32 cellular contexts compared by ENCODE assay signal in the genomic region with DNA sequence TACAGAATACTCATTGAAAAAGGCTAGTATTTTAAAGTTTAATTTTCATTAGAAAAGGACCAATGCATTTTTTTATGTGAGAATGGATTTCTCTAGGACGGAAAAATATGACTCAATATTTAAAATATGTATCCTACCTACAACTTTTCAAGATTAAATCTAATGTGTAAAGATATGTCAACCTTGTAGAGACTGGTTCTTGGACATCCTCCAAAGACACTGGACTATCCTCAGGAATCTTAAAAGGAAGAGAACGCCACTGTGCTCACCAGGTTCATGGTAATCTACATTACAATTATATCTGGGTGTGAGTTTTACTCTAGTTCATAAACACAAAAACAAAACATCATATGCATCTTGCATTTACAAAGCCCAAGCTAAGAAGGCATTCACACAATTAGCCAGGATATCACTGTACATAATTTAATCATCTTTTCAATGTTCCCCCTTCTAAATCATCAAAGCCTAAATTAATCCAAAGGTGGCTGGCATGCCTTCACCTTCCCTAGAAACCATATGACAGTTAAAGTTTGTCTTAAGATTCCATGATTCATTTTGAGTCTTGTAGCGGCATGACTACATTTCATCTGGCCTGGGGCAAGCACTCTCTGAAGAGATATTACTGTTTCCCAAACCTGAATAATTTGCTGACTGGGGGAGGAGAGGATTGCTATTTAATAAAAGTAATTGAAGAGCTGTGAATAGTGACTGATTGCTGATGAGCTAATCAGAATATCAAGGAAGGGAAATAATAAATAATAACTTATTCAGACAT. TPM values are rescaled to one million over a fixed set of nuclear protein-coding genes. Genes with fewer than 3 reads are reported as not detected.
DNase-seq lines count a peak whose midpoint lies in the region; ATAC-seq, FAIRE-seq and TF ChIP-seq lines count a peak whose summit lies in the region.
"Had no signal": no experiment of that assay in that cellular context is flagged by ENCODE, and none has a peak within 500 bp of the region (broad histone marks: within the 10 kb centered on the region; RNA-seq: fewer than 3 reads in every experiment).

No MANE protein-coding gene starts in this region.

- in situ Hi-C loops in HepG2 (cut with HindIII; ENCODE audit: extremely low pct_ligation_motif_present, low pct_unique_long_range_greater_than_20kb), result no loop called here

- TF ChIP-seq RAD21 in HepG2 (CRISPR knock-in tag; IDR thresholded peaks at IDR 0.05), result no peak
- TF ChIP-seq RAD21 in SK-N-SH (IDR thresholded peaks at IDR 0.05; ENCODE audit: low read length), result no peak

- peaks cover 5% of the 10 kb centered on the region for H3K9me3 Mint-ChIP-seq in type B pancreatic cell
- H3K9me3 Mint-ChIP-seq: activated naive CD8-positive, alpha-beta T cell treated with anti-CD3 and anti-CD28 coated beads, Interleukin-2, amount 50 U/mL, for 24 hours; central memory CD8-positive, alpha-beta T cell; dendritic cell treated with granulocyte-macrophage colony-stimulating factor and Interleukin-4, amounts not matched to agents 40 ng/mL and 50 ng/mL, for 4 days; memory B cell; nephron progenitor cell; stimulated activated naive CD8-positive, alpha-beta T cell treated with anti-CD3 and anti-CD28 coated beads, Interleukin-15, Interleukin-2, amounts not matched to agents 100 ng/mL and 50 ng/mL, for 24 hours; T-helper 1 cell treated with Interleukin-12 subunit alpha and Interleukin-12 subunit beta and Interleukin-4 antibody, amounts not matched to agents 30 μg/mL and 1 μg/mL, for 36 hours had no signal

- H3K4me1 ChIP-seq in HepG2 (ENCODE audit: insufficient read depth, low read length), result peaks cover 97% of the 10 kb centered on the region
- H3K4me1 ChIP-seq in right lobe of liver, result peaks cover 0 to 4% (median 0%) of the 10 kb centered on the region in 4 donors
- H3K4me1 ChIP-seq in SK-N-SH (ENCODE audit: control insufficient read depth in 1 of 2, insufficient read depth in 2 of 2, low read depth in 1 of 2, low read length in 1 of 2), result peaks cover 2 to 29% of the 10 kb centered on the region in 2 experiments; a peak in 2 of 4 replicates
- peaks cover 52% of the 10 kb centered on the region for H3K4me1 ChIP-seq in foreskin keratinocyte
- no peaks in the 10 kb centered on the region for H3K4me1 ChIP-seq in spleen
- H3K4me1 ChIP-seq: pancreas, testis, uterus had no signal

- WGBS in HepG2 (ENCODE audit: low lambda C conversion rate), result 97% methylated on average over 3 of the region's 3 CpGs
- 66% methylated on average over 3 of the region's 3 CpGs for WGBS in right lobe of liver (ENCODE audit: insufficient coverage, low coverage, low lambda C conversion rate, missing lambda C conversion rate)
- 41% methylated on average over 3 of the region's 3 CpGs for WGBS in SK-N-SH (ENCODE audit: low lambda C conversion rate)
- WGBS in spleen, 5 donors, result 87 to 95% (median 91%) methylated on average over 3 of the region's 3 CpGs

- CTCF ChIA-PET in HepG2 (lab: Yijun Ruan, JAX; ENCODE audit: low intra/inter-chr PET ratio, low total read pairs) (no interaction called here), SK-N-SH (lab: Yijun Ruan, JAX) (interaction anchor here (1.1 to 1.6 kb wide), 2 partner anchors 12 to 833 kb away, joined by 3 to 10 read pairs; a partner anchor contains a TSS)

- peaks cover 14% of the 10 kb centered on the region for H3K36me3 Mint-ChIP-seq in type B pancreatic cell
- H3K36me3 Mint-ChIP-seq: memory B cell had no signal

- H3K9ac ChIP-seq in HepG2 (ENCODE audit: insufficient read depth, low read depth, low read length), result 0 out of 2 replicates have a peak overlapping the region, but pooled peaks have one; percentile 3
- H3K9ac ChIP-seq in SK-N-SH, result no peak overlapping the region

- H3K9me2 ChIP-seq in SK-N-SH, result no peaks in the 10 kb centered on the region

- H3K79me2 ChIP-seq in HepG2 (ENCODE audit: insufficient read depth, low read length), result peaks cover 87% of the 10 kb centered on the region
- peaks cover 64% of the 10 kb centered on the region for H3K79me2 ChIP-seq in SK-N-SH (ENCODE audit: insufficient read depth)

- H3K36me3 ChIP-seq in HepG2 (replicated peaks in 1 of 2; ENCODE audit: control insufficient read depth in 1 of 2, insufficient read depth in 2 of 2, low read length in 2 of 2), result no peaks in the 10 kb centered on the region; a peak in 1 of 5 replicates
- H3K36me3 ChIP-seq in right lobe of liver, result no peaks in the 10 kb centered on the region
- H3K36me3 ChIP-seq in SK-N-SH (replicated peaks in 1 of 2; ENCODE audit: control insufficient read depth in 1 of 2, insufficient read depth in 2 of 2, low read length in 1 of 2), result peaks cover 3 to 4% of the 10 kb centered on the region in 2 experiments
- no peaks in the 10 kb centered on the region for H3K36me3 ChIP-seq in spleen
- H3K36me3 ChIP-seq: esophagus muscularis mucosa, pancreas, uterus had no signal

- H3K4me2 ChIP-seq in HepG2 (ENCODE audit: low read depth, low read length) (peak overlapping the region; percentile 33; the same call in 1 of the 2 replicates), SK-N-SH (no peak overlapping the region)
- H3K4me2 ChIP-seq: hepatocyte had no signal

- TF ChIP-seq CTCF in HepG2 (CRISPR knock-in tag; IDR thresholded peaks at IDR 0.05) (no peak), right lobe of liver (IDR thresholded peaks at IDR 0.05) (no peak), SK-N-SH (IDR thresholded peaks at IDR 0.05) (no peak), foreskin keratinocyte (conservative IDR thresholded peaks at IDR 0.05) (no peak), type B pancreatic cell (conservative IDR thresholded peaks at IDR 0.05) (no peak), spleen (IDR thresholded peaks at IDR 0.05 in 8 of 11, conservative IDR thresholded peaks at IDR 0.05 in 3 of 11) (no peak)

- H4K20me1 ChIP-seq in HepG2 (ENCODE audit: insufficient read depth, low read length), result no peaks in the 10 kb centered on the region
- H4K20me1 ChIP-seq in SK-N-SH (ENCODE audit: insufficient read depth), result peaks cover 6% of the 10 kb centered on the region; the same call in 1 of the 2 replicates

- H3K4me3 ChIP-seq in HepG2 (replicated peaks in 1 of 3; ENCODE audit: insufficient read depth in 1 of 3, low read depth in 2 of 3, low read length in 3 of 3) (no peak overlapping the region), right lobe of liver (no peak overlapping the region), SK-N-SH (ENCODE audit: low read depth in 2 of 2, low read length in 1 of 2) (no peak overlapping the region), spleen (no peak overlapping the region)
- H3K4me3 ChIP-seq: esophagus muscularis mucosa, hepatocyte, pancreas, SK-N-MC, testis, uterus had no signal

- ATAC-seq in HepG2 (no peak), right lobe of liver (no peak), foreskin keratinocyte (peak; percentile 96), HG02885 (IDR thresholded peaks at IDR 0.05; ENCODE audit: poor library complexity, unreplicated experiment) (no peak), GM21528 (IDR thresholded peaks at IDR 0.05; ENCODE audit: low FRiP score, unreplicated experiment) (no peak)
- ATAC-seq: activated naive CD8-positive, alpha-beta T cell treated with anti-CD3 and anti-CD28 coated beads, Interleukin-2, amount 50 U/mL, for 24 hours had no signal

- H3K27me3 ChIP-seq in HepG2 (ENCODE audit: control insufficient read depth in 1 of 2, insufficient read depth in 2 of 2, low read length in 2 of 2), result no peaks in the 10 kb centered on the region
- no peaks in the 10 kb centered on the region for H3K27me3 ChIP-seq in right lobe of liver
- no peaks in the 10 kb centered on the region for H3K27me3 ChIP-seq in SK-N-SH (ENCODE audit: insufficient read depth)
- no peaks in the 10 kb centered on the region for H3K27me3 ChIP-seq in foreskin keratinocyte
- H3K27me3 ChIP-seq in spleen (replicated peaks in 1 of 7), result peaks cover 0 to 14% (median 0%) of the 10 kb centered on the region in 7 donors
- H3K27me3 ChIP-seq: esophagus muscularis mucosa, hepatocyte, pancreas, testis, uterus had no signal

- POLR2A ChIA-PET in HepG2 (lab: Yijun Ruan, JAX), result interaction anchor here (1.8 to 2.1 kb wide), 2 partner anchors 12 to 14 kb away, joined by 3 to 9 read pairs; a partner anchor contains a TSS
- POLR2A ChIA-PET in SK-N-SH (lab: Yijun Ruan, JAX), result no interaction called here

- TF ChIP-seq POLR2A in HepG2 (IDR thresholded peaks at IDR 0.05; ENCODE audit: insufficient read depth in 1 of 2, low read depth in 2 of 2, low read length in 2 of 2) (no peak), right lobe of liver (IDR thresholded peaks at IDR 0.05) (no peak), spleen (IDR thresholded peaks at IDR 0.05) (no peak)

- peak overlapping the region; percentile 5 for H3K4me3 Mint-ChIP-seq in type B pancreatic cell
- H3K4me3 Mint-ChIP-seq: activated naive CD8-positive, alpha-beta T cell treated with anti-CD3 and anti-CD28 coated beads, Interleukin-2, amount 50 U/mL, for 24 hours; central memory CD8-positive, alpha-beta T cell; dendritic cell treated with granulocyte-macrophage colony-stimulating factor and Interleukin-4, amounts not matched to agents 40 ng/mL and 50 ng/mL, for 4 days; memory B cell; nephron progenitor cell; stimulated activated naive CD8-positive, alpha-beta T cell treated with anti-CD3 and anti-CD28 coated beads, Interleukin-15, Interleukin-2, amounts not matched to agents 100 ng/mL and 50 ng/mL, for 24 hours; T-helper 1 cell treated with Interleukin-12 subunit alpha and Interleukin-12 subunit beta and Interleukin-4 antibody, amounts not matched to agents 30 μg/mL and 1 μg/mL, for 36 hours had no signal

- H3K27ac ChIP-seq in HepG2 (ENCODE audit: extremely low read length, insufficient read depth, low read length) (peak overlapping the region; percentile 79), right lobe of liver (no peak overlapping the region), SK-N-SH (ENCODE audit: low read depth in 2 of 2, low read length in 1 of 2) (peak overlapping the region in 1 of 2 experiments; percentile 27; a peak in 3 of 4 replicates), foreskin keratinocyte (peak overlapping the region; percentile 75), spleen (no peak overlapping the region)
- H3K27ac ChIP-seq: C4-2B, esophagus muscularis mucosa, hepatocyte, pancreas, SK-N-MC, testis, uterus had no signal

- no peaks in the 10 kb centered on the region for H3K27me3 Mint-ChIP-seq in type B pancreatic cell

- intact Hi-C loops in HepG2 (cut with micrococcal nuclease; ENCODE audit: unreplicated experiment), result loop anchor here (1.0 to 5.0 kb wide), 2 partner anchors 20 to 82 kb away; no protein-coding TSS in a partner anchor
- intact Hi-C loops in right lobe of liver (cut with DNase I), result no loop called here
- intact Hi-C loops in spleen (cut with DNase I; ENCODE audit: low total_unique reads), result no loop called here

- H3K9me3 ChIP-seq in HepG2 (ENCODE audit: low read length), result no peaks in the 10 kb centered on the region
- H3K9me3 ChIP-seq in right lobe of liver, result no peaks in the 10 kb centered on the region
- H3K9me3 ChIP-seq in SK-N-SH, result no peaks in the 10 kb centered on the region
- no peaks in the 10 kb centered on the region for H3K9me3 ChIP-seq in spleen
- H3K9me3 ChIP-seq: esophagus muscularis mucosa, pancreas, testis, uterus had no signal

- H3K4me1 Mint-ChIP-seq in type B pancreatic cell (ENCODE audit: unreplicated experiment), result peaks cover 14% of the 10 kb centered on the region
- H3K4me1 Mint-ChIP-seq: activated naive CD8-positive, alpha-beta T cell treated with anti-CD3 and anti-CD28 coated beads, Interleukin-2, amount 50 U/mL, for 24 hours; central memory CD8-positive, alpha-beta T cell; memory B cell had no signal

- H3K27ac Mint-ChIP-seq in type B pancreatic cell, result peak overlapping the region; percentile 0
- H3K27ac Mint-ChIP-seq: activated naive CD8-positive, alpha-beta T cell treated with anti-CD3 and anti-CD28 coated beads, Interleukin-2, amount 50 U/mL, for 24 hours; dendritic cell treated with granulocyte-macrophage colony-stimulating factor and Interleukin-4, amounts not matched to agents 40 ng/mL and 50 ng/mL, for 4 days; memory B cell; nephron progenitor cell; stimulated activated naive CD8-positive, alpha-beta T cell treated with anti-CD3 and anti-CD28 coated beads, Interleukin-15, Interleukin-2, amounts not matched to agents 100 ng/mL and 50 ng/mL, for 24 hours; T-helper 1 cell treated with Interleukin-12 subunit alpha and Interleukin-12 subunit beta and Interleukin-4 antibody, amounts not matched to agents 30 μg/mL and 1 μg/mL, for 36 hours had no signal

- H2AFZ ChIP-seq in HepG2 (ENCODE audit: low read length) (no peak overlapping the region), SK-N-SH (ENCODE audit: low read depth) (no peak overlapping the region)
- H2AFZ ChIP-seq: hepatocyte had no signal

- FAIRE-seq in HepG2 (lab: Jason Lieb, UNC), result no peak
- FAIRE-seq: frontal cortex, pancreas, TTC549 had no signal

- TF ChIP-seq EP300 in HepG2 (IDR thresholded peaks at IDR 0.05; ENCODE audit: low read depth in 2 of 2, low read length in 2 of 2) (no peak), HepG2 (CRISPR knock-in tag; IDR thresholded peaks at IDR 0.05; ENCODE audit: borderline replicate concordance) (no peak), SK-N-SH (IDR thresholded peaks at IDR 0.05; ENCODE audit: borderline replicate concordance in 1 of 2, low read depth in 1 of 2, low read length in 1 of 2) (no peak)

- peaks cover 9% of the 10 kb centered on the region for H3F3A ChIP-seq in SK-N-SH (replicated peaks; ENCODE audit: insufficient read depth)

- BruUV-seq in HepG2 (replicated peaks; lab: Mats Ljungman, UMichigan), result no TSS peak

- no peak for DNase-seq in HepG2 (ENCODE audit: low spot score)
- no peak for DNase-seq in right lobe of liver
- no peak for DNase-seq in SK-N-SH
- DNase-seq in foreskin keratinocyte, result peak; percentile 79 to 91
- DNase-seq in type B pancreatic cell (ENCODE audit: extremely low spot score, unreplicated experiment), result no peak
- no peak for DNase-seq in spleen
- DNase-seq: 8988T; activated naive CD8-positive, alpha-beta T cell treated with anti-CD3 and anti-CD28 coated beads, Interleukin-2, amount 50 U/mL, for 24 hours; activated T-cell treated with anti-CD3 and anti-CD28 coated beads, Interleukin-2, amount 50 U/mL, for 48 hours; Kasumi-1; NCI-H146; NCI-H2107; NCI-H446; NCI-H748 treated with DMSO at 0.1 percent for 48 hours; nephron progenitor cell; pancreas; stimulated activated CD8-positive, alpha-beta memory T cell treated with anti-CD3 and anti-CD28 coated beads, Interleukin-4, amount 100 ng/mL, for 48 hours; testis; uterus had no signal

RNA-seq across cellular contexts. Expression of a gene that starts 12.0 kb away (rescaled TPM):
- 31.4 and 52.3 TPM in 2 replicates for total RNA-seq in HepG2 (2016; rRNA removed; fragmentation: Illumina TruSeq; extraction: Trizol)
- total RNA-seq in HepG2 (2016; cell fraction: cytosol; rRNA removed; fragmentation: Illumina TruSeq; extraction: Trizol; ENCODE audit: low read depth), result 14.7 and 17.0 TPM in 2 replicates
- total RNA-seq in HepG2 (2016; cell fraction: insoluble cytoplasmic fraction; rRNA removed; fragmentation: Illumina TruSeq; extraction: Trizol), result 30.4 and 54.9 TPM in 2 replicates
- 16.8 and 20.3 TPM in 2 replicates for total RNA-seq in HepG2 (2016; cell fraction: membrane; rRNA removed; fragmentation: Illumina TruSeq; extraction: Trizol)
- 83.5 and 85.0 TPM in 2 replicates for total RNA-seq in HepG2 (2016; cell fraction: nucleus; rRNA removed; fragmentation: Illumina TruSeq; extraction: Trizol)
- polyA plus RNA-seq in HepG2 (2011; rRNA removed), result 62.6 and 71.1 TPM in 2 replicates
- 29.7 and 44.7 TPM in 2 replicates for polyA plus RNA-seq in HepG2 (2011; cell fraction: cytosol; rRNA removed)
- 29.7 and 30.8 TPM in 2 replicates for polyA plus RNA-seq in HepG2 (2011; cell fraction: nucleus; rRNA removed)
- polyA plus RNA-seq in HepG2 (2012), result 47.2 and 47.4 TPM in 2 replicates
- 5.9 and 6.7 TPM in 2 replicates for polyA plus RNA-seq in HepG2 (2016; cell fraction: cytosol; fragmentation: Illumina TruSeq; extraction: Trizol; ENCODE audit: low read depth)
- polyA plus RNA-seq in HepG2 (2016; cell fraction: insoluble cytoplasmic fraction; fragmentation: Illumina TruSeq; extraction: Trizol; ENCODE audit: low read depth), result 32.2 and 33.8 TPM in 2 replicates
- polyA plus RNA-seq in HepG2 (2016; cell fraction: membrane; fragmentation: Illumina TruSeq; extraction: Trizol; ENCODE audit: low read depth), result 9.8 and 11.5 TPM in 2 replicates
- 68.6 and 78.9 TPM in 2 replicates for polyA plus RNA-seq in HepG2 (2016; cell fraction: nucleus; fragmentation: Illumina TruSeq; extraction: Trizol; ENCODE audit: insufficient read depth, low read depth)
- 27.3 and 48.1 TPM in 2 replicates for polyA minus RNA-seq in HepG2 (2011; rRNA and poly(A)+ RNA removed; ENCODE audit: low replicate concordance)
- 21.7 and 23.1 TPM in 2 replicates for polyA minus RNA-seq in HepG2 (2011; cell fraction: cytosol; rRNA and poly(A)+ RNA removed)
- polyA minus RNA-seq in HepG2 (2011; cell fraction: nucleus; rRNA and poly(A)+ RNA removed), result 186 and 198 TPM in 2 replicates
- 10 to 100 TPM in 5 of 6 experiments, 1 to 10 TPM in 1; 4.2 to 17.8 (median 14.8) TPM for total RNA-seq in right lobe of liver
- polyA plus RNA-seq in SK-N-SH (2012; rRNA removed), result 69.5 and 91.3 TPM in 2 replicates
- 93.6 and 102 TPM in 2 replicates for polyA plus RNA-seq in SK-N-SH (2012; cell fraction: cytosol; rRNA removed)
- 41.8 and 69.7 TPM in 2 replicates for polyA plus RNA-seq in SK-N-SH (2012; cell fraction: nucleus; rRNA removed)
- total RNA-seq in foreskin keratinocyte, result 31.6 and 35.5 TPM in 2 replicates
- polyA plus RNA-seq in foreskin keratinocyte, result 27.4 and 28.4 TPM in 2 replicates
- total RNA-seq in type B pancreatic cell (ENCODE audit: low replicate concordance), result 30.9 and 39.8 TPM in 2 replicates
- total RNA-seq in spleen, result 10 to 100 TPM; 34.4 to 93.7 (median 61.8) TPM
- polyA plus RNA-seq in spleen, result 10 to 100 TPM in 2 of 3 donors, 1 to 10 TPM in 1; 9.6 to 19.5 (median 12.3) TPM

Comparison
In these comparisons a context has a peak if more than half of its experiments do, and no peak if none do; other contexts are left out.
1. H3K27ac ChIP-seq: peak in HepG2 (single experiment) and foreskin keratinocyte (single experiment); none in right lobe of liver (0 of 3) and spleen (0 of 8).
2. DNase-seq: peak in foreskin keratinocyte (2 of 2); none in HepG2 (single experiment), right lobe of liver (0 of 3), SK-N-SH (single experiment), type B pancreatic cell (single experiment) and spleen (single experiment).